1 cellular context compared by ENCODE assay signal in the genomic region with DNA sequence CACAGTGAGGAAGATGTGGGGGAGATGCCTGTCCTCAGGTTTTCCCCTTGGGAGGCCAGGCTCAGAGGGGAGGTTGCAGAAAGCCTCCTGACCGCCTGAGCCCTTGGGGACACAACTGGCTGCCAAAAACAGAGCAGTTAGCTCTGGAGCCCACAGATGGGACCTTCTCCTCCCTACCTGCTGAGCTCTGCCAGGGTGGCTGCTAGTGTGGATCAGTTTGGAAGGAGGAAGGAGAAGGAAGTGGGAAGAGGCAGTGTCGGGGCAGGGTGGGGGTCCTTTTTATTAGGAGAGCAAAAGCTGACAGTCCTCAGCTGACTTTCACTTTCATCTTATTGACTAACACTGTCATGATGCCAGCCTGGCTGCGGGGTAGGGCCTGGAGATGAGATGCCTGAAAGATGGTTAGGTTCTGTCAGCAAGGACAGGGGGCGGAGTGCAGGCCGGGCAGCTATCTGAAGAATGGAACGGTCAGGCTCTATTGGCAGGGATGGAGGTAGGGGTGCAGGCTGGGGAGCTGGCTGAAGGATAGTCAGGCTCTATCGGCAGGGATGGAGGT.
TF ChIP-seq lines count a peak whose summit lies in the region.

No MANE protein-coding gene starts in this region.

TF ChIP-seq in HepG2, 621 proteins besides CTCF, POLR2A, EP300 and RAD21 (continued from another document):
- TF ChIP-seq, protein P1, sequence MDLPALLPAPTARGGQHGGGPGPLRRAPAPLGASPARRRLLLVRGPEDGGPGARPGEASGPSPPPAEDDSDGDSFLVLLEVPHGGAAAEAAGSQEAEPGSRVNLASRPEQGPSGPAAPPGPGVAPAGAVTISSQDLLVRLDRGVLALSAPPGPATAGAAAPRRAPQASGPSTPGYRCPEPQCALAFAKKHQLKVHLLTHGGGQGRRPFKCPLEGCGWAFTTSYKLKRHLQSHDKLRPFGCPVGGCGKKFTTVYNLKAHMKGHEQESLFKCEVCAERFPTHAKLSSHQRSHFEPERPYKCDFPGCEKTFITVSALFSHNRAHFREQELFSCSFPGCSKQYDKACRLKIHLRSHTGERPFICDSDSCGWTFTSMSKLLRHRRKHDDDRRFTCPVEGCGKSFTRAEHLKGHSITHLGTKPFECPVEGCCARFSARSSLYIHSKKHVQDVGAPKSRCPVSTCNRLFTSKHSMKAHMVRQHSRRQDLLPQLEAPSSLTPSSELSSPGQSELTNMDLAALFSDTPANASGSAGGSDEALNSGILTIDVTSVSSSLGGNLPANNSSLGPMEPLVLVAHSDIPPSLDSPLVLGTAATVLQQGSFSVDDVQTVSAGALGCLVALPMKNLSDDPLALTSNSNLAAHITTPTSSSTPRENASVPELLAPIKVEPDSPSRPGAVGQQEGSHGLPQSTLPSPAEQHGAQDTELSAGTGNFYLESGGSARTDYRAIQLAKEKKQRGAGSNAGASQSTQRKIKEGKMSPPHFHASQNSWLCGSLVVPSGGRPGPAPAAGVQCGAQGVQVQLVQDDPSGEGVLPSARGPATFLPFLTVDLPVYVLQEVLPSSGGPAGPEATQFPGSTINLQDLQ (CRISPR knock-in tag; IDR thresholded peaks at IDR 0.05) = no peak
- no peak for TF ChIP-seq DPF2 (CRISPR knock-in tag; IDR thresholded peaks at IDR 0.05; ENCODE audit: borderline replicate concordance, low read depth)
- TF ChIP-seq SMC3 (IDR thresholded peaks at IDR 0.05; ENCODE audit: low read length) = no peak
- no peak for TF ChIP-seq NFRKB (IDR thresholded peaks at IDR 0.05)
- no peak for TF ChIP-seq MIER3 (CRISPR knock-in tag; IDR thresholded peaks at IDR 0.05; ENCODE audit: borderline replicate concordance)
- no peak for TF ChIP-seq ZNF563 (CRISPR knock-in tag; IDR thresholded peaks at IDR 0.05)
- TF ChIP-seq, protein P2, sequence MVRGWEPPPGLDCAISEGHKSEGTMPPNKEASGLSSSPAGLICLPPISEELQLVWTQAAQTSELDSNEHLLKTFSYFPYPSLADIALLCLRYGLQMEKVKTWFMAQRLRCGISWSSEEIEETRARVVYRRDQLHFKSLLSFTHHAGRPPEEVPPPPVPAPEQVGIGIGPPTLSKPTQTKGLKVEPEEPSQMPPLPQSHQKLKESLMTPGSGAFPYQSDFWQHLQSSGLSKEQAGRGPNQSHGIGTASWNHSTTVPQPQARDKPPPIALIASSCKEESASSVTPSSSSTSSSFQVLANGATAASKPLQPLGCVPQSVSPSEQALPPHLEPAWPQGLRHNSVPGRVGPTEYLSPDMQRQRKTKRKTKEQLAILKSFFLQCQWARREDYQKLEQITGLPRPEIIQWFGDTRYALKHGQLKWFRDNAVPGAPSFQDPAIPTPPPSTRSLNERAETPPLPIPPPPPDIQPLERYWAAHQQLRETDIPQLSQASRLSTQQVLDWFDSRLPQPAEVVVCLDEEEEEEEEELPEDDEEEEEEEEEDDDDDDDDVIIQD (CRISPR knock-in tag; IDR thresholded peaks at IDR 0.05; ENCODE audit: low read depth) = no peak
- no peak for TF ChIP-seq ZNF510 (CRISPR knock-in tag; IDR thresholded peaks at IDR 0.05; ENCODE audit: low read depth)
- TF ChIP-seq, protein P3, sequence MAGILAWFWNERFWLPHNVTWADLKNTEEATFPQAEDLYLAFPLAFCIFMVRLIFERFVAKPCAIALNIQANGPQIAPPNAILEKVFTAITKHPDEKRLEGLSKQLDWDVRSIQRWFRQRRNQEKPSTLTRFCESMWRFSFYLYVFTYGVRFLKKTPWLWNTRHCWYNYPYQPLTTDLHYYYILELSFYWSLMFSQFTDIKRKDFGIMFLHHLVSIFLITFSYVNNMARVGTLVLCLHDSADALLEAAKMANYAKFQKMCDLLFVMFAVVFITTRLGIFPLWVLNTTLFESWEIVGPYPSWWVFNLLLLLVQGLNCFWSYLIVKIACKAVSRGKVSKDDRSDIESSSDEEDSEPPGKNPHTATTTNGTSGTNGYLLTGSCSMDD (CRISPR knock-in tag; IDR thresholded peaks at IDR 0.05) = no peak
- no peak for TF ChIP-seq NR1H2 (CRISPR knock-in tag; IDR thresholded peaks at IDR 0.05; ENCODE audit: borderline replicate concordance, low read depth)
- no peak for TF ChIP-seq ZFP41 (CRISPR knock-in tag; IDR thresholded peaks at IDR 0.05; ENCODE audit: borderline replicate concordance)
TF ChIP-seq in HepG2: peak in this region for 0.
